15 cellular contexts compared by ENCODE assay signal in genomic region chr9:87342743-87343142, GRCh38.
DNase-seq lines count a peak whose midpoint lies in the region; TF ChIP-seq lines count a peak whose summit lies in the region.
"Had no signal": no experiment of that assay in that cellular context is flagged by ENCODE, and none has a peak within 500 bp of the region (broad histone marks: within the 10 kb centered on the region; RNA-seq: fewer than 3 reads in every experiment).

No MANE protein-coding gene starts in this region.

- H3K9me3 Mint-ChIP-seq in activated CD4-positive, alpha-beta memory T cell treated with anti-CD3 and anti-CD28 coated beads, Interleukin-2, amount 10 ng/mL, durations not matched to agents 7 days and 5 days, result no peaks in the 10 kb centered on the region
- H3K9me3 Mint-ChIP-seq: nephron progenitor cell had no signal

- no TSS peak for BruUV-seq in PC-9 (replicated peaks; lab: Mats Ljungman, UMichigan)

- POLR2A ChIA-PET in PC-9 (lab: Charles Lee; ENCODE audit: unreplicated experiment), result no interaction called here
- POLR2A ChIA-PET in activated CD4-positive, alpha-beta memory T cell treated with anti-CD3 and anti-CD28 coated beads, Interleukin-2, amount 10 ng/mL, durations not matched to agents 7 days and 5 days (lab: Charles Lee), result no interaction called here

- DNase-seq in A172 (ENCODE audit: low spot score) (peak; percentile 22), M059J (ENCODE audit: low read depth) (peak; percentile 65), fibroblast of the aortic adventitia (ENCODE audit: low read depth) (peak; percentile 61), mucosa of gallbladder (ENCODE audit: low spot score) (peak; percentile 24), PC-9 (no peak), NCI-H446 (lab: John Stamatoyannopoulos, UW) (no peak), NCI-H345 treated with DMSO at 0.1 percent for 48 hours (lab: John Stamatoyannopoulos, UW; ENCODE audit: unreplicated experiment) (no peak)
- DNase-seq in activated CD4-positive, alpha-beta memory T cell treated with anti-CD3 and anti-CD28 coated beads, Interleukin-2, amount 10 ng/mL, durations not matched to agents 7 days and 5 days, result no peak
- DNase-seq: activated effector memory CD4-positive, alpha-beta T cell treated with Interleukin-2 at 50 U/mL for 16 hours; COR-L47; head of caudate nucleus; NCI-H1092; NCI-H446 treated with DMSO at 0.1 percent for 48 hours; nephron progenitor cell; stimulated activated naive CD8-positive, alpha-beta T cell treated with anti-CD3 and anti-CD28 coated beads, Interleukin-15, Interleukin-2, amounts not matched to agents 100 U/mL and 50 U/mL, for 24 hours had no signal

- no peak overlapping the region for H3K4me3 Mint-ChIP-seq in activated CD4-positive, alpha-beta memory T cell treated with anti-CD3 and anti-CD28 coated beads, Interleukin-2, amount 10 ng/mL, durations not matched to agents 7 days and 5 days
- H3K4me3 Mint-ChIP-seq: nephron progenitor cell had no signal

- H3K36me3 Mint-ChIP-seq in activated CD4-positive, alpha-beta memory T cell treated with anti-CD3 and anti-CD28 coated beads, Interleukin-2, amount 10 ng/mL, durations not matched to agents 7 days and 5 days (ENCODE audit: low read depth), result no peaks in the 10 kb centered on the region

- H3K27ac ChIP-seq in PC-9, result no peak overlapping the region

- H3K4me3 ChIP-seq in fibroblast of the aortic adventitia (ENCODE audit: low read depth, low read length) (no peak overlapping the region), PC-9 (no peak overlapping the region)

- H3K4me2 ChIP-seq in PC-9, result no peak overlapping the region

- no peaks in the 10 kb centered on the region for H4K20me1 ChIP-seq in PC-9 (ENCODE audit: insufficient read depth)

- H3K27me3 Mint-ChIP-seq in activated CD4-positive, alpha-beta memory T cell treated with anti-CD3 and anti-CD28 coated beads, Interleukin-2, amount 10 ng/mL, durations not matched to agents 7 days and 5 days, result peaks cover 26% of the 10 kb centered on the region

- no peaks in the 10 kb centered on the region for H3K27me3 ChIP-seq in PC-9 (ENCODE audit: insufficient read depth, low read depth)

- TF ChIP-seq CTCF in fibroblast of the aortic adventitia (IDR thresholded peaks at IDR 0.05; ENCODE audit: insufficient read depth, low read length), result no peak
- TF ChIP-seq CTCF in PC-9 (conservative IDR thresholded peaks at IDR 0.05), result no peak

- no peak overlapping the region for H2AFZ ChIP-seq in PC-9

- H3F3A ChIP-seq in PC-9 (ENCODE audit: insufficient read depth, low read depth), result no peaks in the 10 kb centered on the region

- no peaks in the 10 kb centered on the region for H3K79me2 ChIP-seq in PC-9 (ENCODE audit: low read depth)

- peaks cover 8% of the 10 kb centered on the region for H3K4me1 ChIP-seq in PC-9 (replicated peaks; ENCODE audit: insufficient read depth)

- no peaks in the 10 kb centered on the region for H3K36me3 ChIP-seq in PC-9 (ENCODE audit: low read depth)

- H3K9me3 ChIP-seq in PC-9 (ENCODE audit: insufficient read depth, low read depth), result no peaks in the 10 kb centered on the region

- H3K9me2 ChIP-seq in PC-9 (ENCODE audit: insufficient read depth), result no peaks in the 10 kb centered on the region

- CTCF ChIA-PET in PC-9 (lab: Charles Lee), result no interaction called here
- CTCF ChIA-PET in activated CD4-positive, alpha-beta memory T cell treated with anti-CD3 and anti-CD28 coated beads, Interleukin-2, amount 10 ng/mL, durations not matched to agents 7 days and 5 days (lab: Charles Lee), result no interaction called here

- no peak overlapping the region for H3K27ac Mint-ChIP-seq in activated CD4-positive, alpha-beta memory T cell treated with anti-CD3 and anti-CD28 coated beads, Interleukin-2, amount 10 ng/mL, durations not matched to agents 7 days and 5 days

- H3K4me1 Mint-ChIP-seq in activated CD4-positive, alpha-beta memory T cell treated with anti-CD3 and anti-CD28 coated beads, Interleukin-2, amount 10 ng/mL, durations not matched to agents 7 days and 5 days, result no peaks in the 10 kb centered on the region

- intact Hi-C loops in PC-9 (cut with micrococcal nuclease; ENCODE audit: unreplicated experiment), result no loop called here

Comparison
In these comparisons a context has a peak if more than half of its experiments do, and no peak if none do; other contexts are left out.
1. DNase-seq: peak in A172 (single experiment), M059J (single experiment), fibroblast of the aortic adventitia (single experiment) and mucosa of gallbladder (single experiment); none in PC-9 (0 of 2), NCI-H446 (0 of 2), activated CD4-positive, alpha-beta memory T cell treated with anti-CD3 and anti-CD28 coated beads, Interleukin-2, amount 10 ng/mL, durations not matched to agents 7 days and 5 days (single experiment) and NCI-H345 treated with DMSO at 0.1 percent for 48 hours (single experiment).